ENCODE assay signal across 1 cellular context in the genomic region with DNA sequence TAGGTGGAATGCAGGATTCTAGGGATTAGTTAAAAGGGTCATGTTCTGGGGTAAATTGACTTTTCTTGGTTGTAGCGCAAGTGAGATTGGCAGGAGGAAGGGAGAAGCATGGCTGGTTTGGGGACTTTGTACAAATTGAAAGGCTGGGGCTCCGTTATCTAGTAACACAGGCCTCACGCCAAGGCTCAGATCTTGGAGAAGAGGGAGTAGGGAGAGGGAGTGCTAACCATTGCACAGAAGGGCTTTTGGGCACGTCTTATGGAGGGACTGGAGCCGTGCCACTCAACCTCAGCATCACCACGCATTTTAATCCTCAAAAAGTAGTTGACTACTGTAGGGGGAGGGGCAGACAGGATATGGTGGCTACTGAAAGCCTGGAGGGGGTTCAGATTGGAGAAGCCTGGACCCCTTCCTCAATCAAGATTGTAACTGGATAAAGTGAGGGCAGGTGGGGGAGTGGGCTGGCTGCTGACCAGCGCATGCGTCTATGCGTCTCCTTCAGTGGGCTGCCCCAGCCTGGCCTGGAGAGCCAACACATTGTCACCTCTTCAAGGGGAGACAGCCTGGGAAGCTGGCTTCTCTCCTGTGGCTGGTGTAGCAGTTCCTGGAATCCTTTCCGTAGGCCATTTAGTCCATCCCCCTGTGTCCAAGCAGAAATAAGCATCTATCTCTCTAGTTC.
TF ChIP-seq lines count a peak whose summit lies in the region.

No MANE protein-coding gene starts in this region.

TF ChIP-seq in IMR-90, 13 proteins besides CTCF, POLR2A, EP300 and RAD21:
- no peak for TF ChIP-seq SMC3 (IDR thresholded peaks at IDR 0.05; ENCODE audit: low read depth, low read length)
- no peak for TF ChIP-seq CHD1 (IDR thresholded peaks at IDR 0.05; ENCODE audit: low read depth, low read length)
- no peak for TF ChIP-seq MXI1 (IDR thresholded peaks at IDR 0.05; ENCODE audit: borderline replicate concordance, low read depth, low read length)
- TF ChIP-seq CEBPB (IDR thresholded peaks at IDR 0.05; ENCODE audit: low read depth, low read length), result no peak
- no peak for TF ChIP-seq MAZ (IDR thresholded peaks at IDR 0.05; ENCODE audit: borderline replicate concordance, low read depth, low read length)
- TF ChIP-seq, protein P1, sequence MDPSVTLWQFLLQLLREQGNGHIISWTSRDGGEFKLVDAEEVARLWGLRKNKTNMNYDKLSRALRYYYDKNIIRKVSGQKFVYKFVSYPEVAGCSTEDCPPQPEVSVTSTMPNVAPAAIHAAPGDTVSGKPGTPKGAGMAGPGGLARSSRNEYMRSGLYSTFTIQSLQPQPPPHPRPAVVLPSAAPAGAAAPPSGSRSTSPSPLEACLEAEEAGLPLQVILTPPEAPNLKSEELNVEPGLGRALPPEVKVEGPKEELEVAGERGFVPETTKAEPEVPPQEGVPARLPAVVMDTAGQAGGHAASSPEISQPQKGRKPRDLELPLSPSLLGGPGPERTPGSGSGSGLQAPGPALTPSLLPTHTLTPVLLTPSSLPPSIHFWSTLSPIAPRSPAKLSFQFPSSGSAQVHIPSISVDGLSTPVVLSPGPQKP (IDR thresholded peaks at IDR 0.05; ENCODE audit: borderline replicate concordance, low read depth, low read length), result no peak
- no peak for TF ChIP-seq RFX5 (IDR thresholded peaks at IDR 0.05; ENCODE audit: low read depth, low read length)
- TF ChIP-seq, protein P2, sequence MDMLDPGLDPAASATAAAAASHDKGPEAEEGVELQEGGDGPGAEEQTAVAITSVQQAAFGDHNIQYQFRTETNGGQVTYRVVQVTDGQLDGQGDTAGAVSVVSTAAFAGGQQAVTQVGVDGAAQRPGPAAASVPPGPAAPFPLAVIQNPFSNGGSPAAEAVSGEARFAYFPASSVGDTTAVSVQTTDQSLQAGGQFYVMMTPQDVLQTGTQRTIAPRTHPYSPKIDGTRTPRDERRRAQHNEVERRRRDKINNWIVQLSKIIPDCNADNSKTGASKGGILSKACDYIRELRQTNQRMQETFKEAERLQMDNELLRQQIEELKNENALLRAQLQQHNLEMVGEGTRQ (IDR thresholded peaks at IDR 0.05; ENCODE audit: low read depth, low read length), result no peak
- TF ChIP-seq BHLHE40 (IDR thresholded peaks at IDR 0.05; ENCODE audit: low read depth, low read length), result no peak
- no peak for TF ChIP-seq FOS (IDR thresholded peaks at IDR 0.05; ENCODE audit: low read depth, low read length)
